Comparison of ENCODE assay signal across 23 cellular contexts in the genomic region with DNA sequence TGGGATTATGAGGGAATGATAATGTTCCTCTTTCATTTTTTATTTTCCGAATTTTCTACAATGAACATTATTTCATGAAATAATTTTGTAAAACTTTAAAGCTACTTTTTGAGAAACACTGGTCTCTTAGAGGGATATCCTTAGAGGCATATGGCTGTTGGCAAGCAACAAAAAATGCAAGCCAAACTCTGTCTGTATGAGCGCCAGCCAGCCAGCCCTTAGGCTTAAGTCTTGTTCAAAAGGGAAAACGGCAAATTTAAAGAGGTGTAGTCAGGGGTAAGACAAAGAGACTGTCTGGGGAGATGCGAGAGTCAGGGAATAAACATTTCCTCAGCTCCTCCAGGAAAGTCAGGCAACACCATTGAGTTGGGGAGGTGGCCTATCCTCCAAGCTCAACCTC. TPM values are rescaled to one million over a fixed set of nuclear protein-coding genes. Genes with fewer than 3 reads are reported as not detected.
A peak's percentile ranks its signal among the peaks of the same experiment; 100 is the strongest.
DNase-seq lines count a peak whose midpoint lies in the region; ATAC-seq and TF ChIP-seq lines count a peak whose summit lies in the region.
"Had no signal": no experiment of that assay in that cellular context is flagged by ENCODE, and none has a peak within 500 bp of the region (broad histone marks: within the 10 kb centered on the region; RNA-seq: fewer than 3 reads in every experiment).

No MANE protein-coding gene starts in this region.

- no peak overlapping the region for H3K4me2 ChIP-seq in neural progenitor cell
- H3K4me2 ChIP-seq: hepatocyte had no signal

- no peak overlapping the region for H2AFZ ChIP-seq in neural progenitor cell (replicated peaks)
- H2AFZ ChIP-seq: hepatocyte had no signal

- 0 out of 2 replicates have a peak, but pooled peaks cover 3% of the 10 kb centered on the region for H3K4me1 Mint-ChIP-seq in WTC11
- H3K4me1 Mint-ChIP-seq in neural crest cell: no peaks in the 10 kb centered on the region
- H3K4me1 Mint-ChIP-seq in neural progenitor cell: peaks cover 6% of the 10 kb centered on the region
- H3K4me1 Mint-ChIP-seq: CD4-positive, alpha-beta memory T cell had no signal

- TF ChIP-seq POLR2A in gastroesophageal sphincter (IDR thresholded peaks at IDR 0.05) (no peak), upper lobe of left lung (IDR thresholded peaks at IDR 0.05) (no peak)

- H3K9ac ChIP-seq in neural progenitor cell: no peak overlapping the region

- in situ Hi-C loops in G401 (cut with HindIII; ENCODE audit: low sequenced_read_pairs): no loop called here

- TF ChIP-seq CTCF in WTC11 (IDR thresholded peaks at IDR 0.05) (no peak), gastroesophageal sphincter (IDR thresholded peaks at IDR 0.05) (no peak), neural crest cell (conservative IDR thresholded peaks at IDR 0.05) (no peak), upper lobe of left lung (IDR thresholded peaks at IDR 0.05) (no peak), GM10248 (IDR thresholded peaks at IDR 0.05; ENCODE audit: control extremely low read depth, extremely low read depth, low read depth, missing control alignments) (no peak), neural progenitor cell (IDR thresholded peaks at IDR 0.05) (no peak)

- no peaks in the 10 kb centered on the region for H3K79me2 ChIP-seq in neural progenitor cell (ENCODE audit: low read depth)
- H3K79me2 ChIP-seq: hepatocyte had no signal

- DNase-seq in G401 (ENCODE audit: low spot score) (peak; percentile 84), WTC11 (ENCODE audit: low spot score) (no peak), neural crest cell (ENCODE audit: low read depth, low spot score) (no peak), upper lobe of left lung (no peak), GM10248 (ENCODE audit: extremely low spot score) (no peak), NCI-H1092 (lab: John Stamatoyannopoulos, UW) (no peak), neural progenitor cell (ENCODE audit: low spot score) (no peak)
- DNase-seq: activated CD4-positive, alpha-beta T cell treated with anti-CD3 and anti-CD28 coated beads, Interleukin-2, amount 50 U/mL, for 1 hour; activated gamma-delta T cell; CD4-positive, alpha-beta memory T cell; DMS53; effector memory CD4-positive, alpha-beta T cell; mammary epithelial cell; NCI-H1417 treated with DMSO at 0.1 percent for 48 hours; NCI-H774; SHP77 treated with DMSO at 0.1 percent for 48 hours; stimulated activated CD4-positive, alpha-beta T cell treated with anti-CD3 and anti-CD28 coated beads, Interleukin-1b, Interleukin-23, amount 100 ng/mL, for 48 hours; stimulated activated naive B cell treated with anti-CD40 and anti-IgM and Interleukin-4, amounts not matched to agents 10 μg/mL and 1 μg/mL and 100 μg/mL, for 72 hours; transverse colon had no signal

- no peaks in the 10 kb centered on the region; the same call in 1 of the 2 replicates for H3K27me3 Mint-ChIP-seq in WTC11 (ENCODE audit: low read depth)
- no peaks in the 10 kb centered on the region for H3K27me3 Mint-ChIP-seq in neural crest cell (ENCODE audit: low read depth)
- H3K27me3 Mint-ChIP-seq in neural progenitor cell (ENCODE audit: insufficient read depth, low read depth): peaks cover 6% of the 10 kb centered on the region
- H3K27me3 Mint-ChIP-seq: CD4-positive, alpha-beta memory T cell; stimulated activated naive B cell treated with anti-CD40 and anti-IgM and Interleukin-4, amounts not matched to agents 10 μg/mL and 1 μg/mL and 100 μg/mL, for 72 hours had no signal

- H3K27ac ChIP-seq in gastroesophageal sphincter (peak overlapping the region in 3 of 4 donors; percentile 2 to 57 (median 33)), upper lobe of left lung (peak overlapping the region in 1 of 4 donors; percentile 20), neural progenitor cell (no peak overlapping the region)
- H3K27ac ChIP-seq: hepatocyte, HL-60, transverse colon had no signal

- H4K20me1 ChIP-seq in neural progenitor cell (ENCODE audit: low read depth): no peaks in the 10 kb centered on the region

- H3K9me3 ChIP-seq in gastroesophageal sphincter (no peaks in the 10 kb centered on the region), upper lobe of left lung (no peaks in the 10 kb centered on the region), neural progenitor cell (ENCODE audit: low read depth) (no peaks in the 10 kb centered on the region)
- H3K9me3 ChIP-seq: transverse colon had no signal

- H3K9me3 Mint-ChIP-seq in WTC11 (no peaks in the 10 kb centered on the region), neural crest cell (no peaks in the 10 kb centered on the region), neural progenitor cell (no peaks in the 10 kb centered on the region)
- H3K9me3 Mint-ChIP-seq: CD4-positive, alpha-beta memory T cell; stimulated activated naive B cell treated with anti-CD40 and anti-IgM and Interleukin-4, amounts not matched to agents 10 μg/mL and 1 μg/mL and 100 μg/mL, for 72 hours had no signal

- 53 to 59% methylated on average over 3 to 4 of the region's 4 CpGs for WGBS in gastroesophageal sphincter (ENCODE audit: low coverage in 1 of 2), 2 donors
- 86 to 90% methylated on average over 4 of the region's 4 CpGs for WGBS in upper lobe of left lung, 2 donors

- H3K36me3 Mint-ChIP-seq in WTC11 (peaks cover 43% of the 10 kb centered on the region), neural crest cell (ENCODE audit: low read depth) (peaks cover 10% of the 10 kb centered on the region), neural progenitor cell (peaks cover 28% of the 10 kb centered on the region)

- H3K27me3 ChIP-seq in gastroesophageal sphincter (no peaks in the 10 kb centered on the region), upper lobe of left lung (no peaks in the 10 kb centered on the region), neural progenitor cell (no peaks in the 10 kb centered on the region)
- H3K27me3 ChIP-seq: hepatocyte, transverse colon had no signal

- H3K4me3 ChIP-seq in gastroesophageal sphincter: no peak overlapping the region
- no peak overlapping the region for H3K4me3 ChIP-seq in upper lobe of left lung
- H3K4me3 ChIP-seq in neural progenitor cell: no peak overlapping the region
- H3K4me3 ChIP-seq: GM12878, hepatocyte, transverse colon had no signal

- ATAC-seq in WTC11 (no peak), gastroesophageal sphincter (no peak), upper lobe of left lung (ENCODE audit: low FRiP score in 2 of 2) (no peak)
- ATAC-seq: GM12878; stimulated activated naive B cell treated with anti-CD40 and anti-IgM and Interleukin-4, amounts not matched to agents 10 μg/mL and 1 μg/mL and 100 μg/mL, for 72 hours had no signal

- TF ChIP-seq EP300 in gastroesophageal sphincter (IDR thresholded peaks at IDR 0.05) (no peak), upper lobe of left lung (IDR thresholded peaks at IDR 0.05) (no peak)

- H3K27ac Mint-ChIP-seq in WTC11: peak overlapping the region; percentile 41; the same call in 1 of the 2 replicates
- peak overlapping the region; percentile 85 for H3K27ac Mint-ChIP-seq in neural crest cell (ENCODE audit: unreplicated experiment)
- no peak overlapping the region for H3K27ac Mint-ChIP-seq in neural progenitor cell
- H3K27ac Mint-ChIP-seq: stimulated activated naive B cell treated with anti-CD40 and anti-IgM and Interleukin-4, amounts not matched to agents 10 μg/mL and 1 μg/mL and 100 μg/mL, for 72 hours had no signal

- no peaks in the 10 kb centered on the region for H3F3A ChIP-seq in neural progenitor cell (ENCODE audit: low read depth)

- CTCF ChIA-PET in WTC11 (lab: Charles Lee) (interaction anchor here (1.0 kb wide), 1 partner anchor 190 kb away, joined by 8 read pairs; no protein-coding TSS in a partner anchor), GM10248 (lab: Yijun Ruan, JAX) (interaction anchor here (1.0 to 1.6 kb wide), 3 partner anchors 13 to 190 kb away, joined by 3 to 6 read pairs (median 3); no protein-coding TSS in a partner anchor)

- H3K36me3 ChIP-seq in gastroesophageal sphincter: peaks cover 0 to 98% of the 10 kb centered on the region in 2 donors
- peaks cover 18 to 91% (median 59%) of the 10 kb centered on the region in 4 donors for H3K36me3 ChIP-seq in upper lobe of left lung
- H3K36me3 ChIP-seq in neural progenitor cell: no peaks in the 10 kb centered on the region

- peaks cover 0 to 22% (median 5%) of the 10 kb centered on the region in 3 donors for H3K4me1 ChIP-seq in gastroesophageal sphincter
- H3K4me1 ChIP-seq in upper lobe of left lung: peaks cover 10 to 32% (median 15%) of the 10 kb centered on the region in 4 donors
- peaks cover 6% of the 10 kb centered on the region for H3K4me1 ChIP-seq in neural progenitor cell

- H3K4me3 Mint-ChIP-seq in WTC11: no peak overlapping the region
- H3K4me3 Mint-ChIP-seq in neural crest cell: no peak overlapping the region
- H3K4me3 Mint-ChIP-seq in neural progenitor cell: no peak overlapping the region
- H3K4me3 Mint-ChIP-seq: CD4-positive, alpha-beta memory T cell; stimulated activated naive B cell treated with anti-CD40 and anti-IgM and Interleukin-4, amounts not matched to agents 10 μg/mL and 1 μg/mL and 100 μg/mL, for 72 hours had no signal

- POLR2A ChIA-PET in WTC11 (lab: Charles Lee): interaction anchor here (1.0 kb wide), 1 partner anchor 190 kb away, joined by 3 read pairs; no protein-coding TSS in a partner anchor
- POLR2A ChIA-PET in GM10248 (lab: Yijun Ruan, JAX): no interaction called here

TF ChIP-seq in WTC11, 78 proteins besides CTCF, POLR2A, EP300 and RAD21 (continues in another document):
- no peak for TF ChIP-seq ZNF396 (CRISPR knock-in tag; IDR thresholded peaks at IDR 0.05; ENCODE audit: borderline replicate concordance)

RNA-seq across cellular contexts. Expression of gene ASCC2, which starts 22.5 kb away (rescaled TPM):
- total RNA-seq in G401 (2014; rRNA removed; shearing (Covaris generic)): 31.1 and 51.5 TPM in 2 replicates
- 42.2 to 43.9 TPM (median 43.6 TPM) in 3 replicates for total RNA-seq in WTC11 (2021)
- 10 to 100 TPM; 19.6 to 35.8 (median 28.5) TPM for total RNA-seq in gastroesophageal sphincter
- 44.6 and 45.6 TPM in 2 replicates for total RNA-seq in neural crest cell
- 100 to 1,000 TPM in 1 of 6 donors, 10 to 100 TPM in 5; 42.3 to 129 (median 64.3) TPM for total RNA-seq in upper lobe of left lung
- 16.1 and 17.3 TPM in 2 replicates for total RNA-seq in neural progenitor cell (ENCODE audit: low replicate concordance)

RNA-seq across cellular contexts. Expression of gene UQCR10, which starts 48.4 kb away (rescaled TPM):
- 114 and 138 TPM in 2 replicates for total RNA-seq in G401 (2014; rRNA removed; shearing (Covaris generic))
- total RNA-seq in WTC11 (2021): 119 to 140 TPM (median 131 TPM) in 3 replicates
- total RNA-seq in gastroesophageal sphincter: 10 to 100 TPM; 54.3 to 78.6 (median 64.9) TPM
- total RNA-seq in neural crest cell: 116 and 120 TPM in 2 replicates
- total RNA-seq in upper lobe of left lung: 100 to 1,000 TPM in 2 of 6 donors, 10 to 100 TPM in 4; 50.5 to 107 (median 78.2) TPM
- total RNA-seq in neural progenitor cell (ENCODE audit: low replicate concordance): 48.7 and 57.5 TPM in 2 replicates

RNA-seq across cellular contexts. Expression of gene ZMAT5, which starts 48.8 kb away (rescaled TPM):
- 28.7 and 30.0 TPM in 2 replicates for total RNA-seq in G401 (2014; rRNA removed; shearing (Covaris generic))
- total RNA-seq in WTC11 (2021) (13.4 to 17.3 TPM (median 17.2 TPM) in 3 replicates), gastroesophageal sphincter (10 to 100 TPM; 10.6 to 26.5 (median 17.1) TPM), neural crest cell (25.3 and 26.2 TPM in 2 replicates), upper lobe of left lung (10 to 100 TPM in 5 of 6 donors, 1 to 10 TPM in 1; 9.4 to 24.4 (median 22.4) TPM), neural progenitor cell (ENCODE audit: low replicate concordance) (20.8 and 26.7 TPM in 2 replicates)
